Comparison of ENCODE assay signal across 21 cellular contexts in genomic region chrX:23134171-23134570, GRCh38.
"Had no signal": no experiment of that assay in that cellular context is flagged by ENCODE, and none has a peak within 500 bp of the region (broad histone marks: within the 10 kb centered on the region; RNA-seq: fewer than 3 reads in every experiment).

No MANE protein-coding gene starts in this region.

- ATAC-seq: K562 had no signal

- H3K9ac ChIP-seq: KMS-11 had no signal

- H3K27ac ChIP-seq: HL-60, KMS-11, SJSA1, SK-N-MC had no signal

- H3K27me3 ChIP-seq: SJSA1 had no signal

- DNase-seq: Kasumi-1, MM.1S, NCI-H1092 treated with DMSO at 0.1 percent for 48 hours, NCI-H1436, NCI-H187, NCI-H2029, NCI-H2081 treated with DMSO at 0.1 percent for 48 hours, NCI-H2171, NCI-H226, NCI-H510A treated with DMSO at 0.1 percent for 48 hours, NCI-H69, NCI-H774, Right ventricle myocardium superior, RPMI8226, SIG-M5 had no signal

- H3K36me3 ChIP-seq: SJSA1 had no signal

- H3K4me3 Mint-ChIP-seq: IgD-negative memory B cell had no signal

- H3K9me3 ChIP-seq: SJSA1 had no signal

- H3K27ac Mint-ChIP-seq: IgD-negative memory B cell had no signal

- H3K27me3 Mint-ChIP-seq: IgD-negative memory B cell had no signal

- H3K4me3 ChIP-seq: K562, SJSA1, SK-N-MC had no signal

- H3K4me1 Mint-ChIP-seq: IgD-negative memory B cell had no signal

- H3K4me1 ChIP-seq: SJSA1 had no signal
